20 cellular contexts compared by ENCODE assay signal in genomic region chrX:100316987-100317386, GRCh38.
DNase-seq lines count a peak whose midpoint lies in the region; ATAC-seq, FAIRE-seq and TF ChIP-seq lines count a peak whose summit lies in the region.
"Had no signal": no experiment of that assay in that cellular context is flagged by ENCODE, and none has a peak within 500 bp of the region (broad histone marks: within the 10 kb centered on the region; RNA-seq: fewer than 3 reads in every experiment).

No MANE protein-coding gene starts in this region.

- H3K27me3 ChIP-seq in left ventricle myocardium inferior (ENCODE audit: low read depth) (no peaks in the 10 kb centered on the region), pancreas (peaks cover 0 to 12% (median 0%) of the 10 kb centered on the region in 4 donors)
- H3K27me3 ChIP-seq: cardiac muscle cell, neutrophil had no signal

- TF ChIP-seq CTCF in left ventricle myocardium inferior (IDR thresholded peaks at IDR 0.05; ENCODE audit: borderline replicate concordance) = no peak
- TF ChIP-seq CTCF in fibroblast of mammary gland (conservative IDR thresholded peaks at IDR 0.05; ENCODE audit: control insufficient read depth, insufficient read depth, low read depth, low read length) = no peak
- no peak for TF ChIP-seq CTCF in pancreas (IDR thresholded peaks at IDR 0.05)

- H3K36me3 ChIP-seq in left ventricle myocardium inferior (no peaks in the 10 kb centered on the region), pancreas (no peaks in the 10 kb centered on the region)
- H3K36me3 ChIP-seq: cardiac muscle cell, neutrophil had no signal

- ATAC-seq in Right ventricle myocardium inferior (no peak), pancreas (no peak)
- ATAC-seq: CD8-positive, alpha-beta T cell; right cardiac atrium; T-cell had no signal

- H3K9me3 ChIP-seq in left ventricle myocardium inferior (replicated peaks) = no peaks in the 10 kb centered on the region
- H3K9me3 ChIP-seq in pancreas = no peaks in the 10 kb centered on the region
- H3K9me3 ChIP-seq: neutrophil had no signal

- H3K4me3 ChIP-seq in left ventricle myocardium inferior (no peak overlapping the region), fibroblast of mammary gland (ENCODE audit: control insufficient read depth, low read depth, low read length) (no peak overlapping the region), pancreas (no peak overlapping the region)
- H3K4me3 ChIP-seq: cardiac muscle cell had no signal

- H3K27ac ChIP-seq in left ventricle myocardium inferior (replicated peaks) (no peak overlapping the region), pancreas (no peak overlapping the region)
- H3K27ac ChIP-seq: cardiac muscle cell, neutrophil, RWPE1 had no signal

- H3K4me1 ChIP-seq in left ventricle myocardium inferior (no peaks in the 10 kb centered on the region), pancreas (no peaks in the 10 kb centered on the region)

- peak; percentile 10 for DNase-seq in left ventricle myocardium inferior
- DNase-seq in Right ventricle myocardium inferior (ENCODE audit: missing footprints) = no peak
- DNase-seq in NCI-H524 (lab: John Stamatoyannopoulos, UW) = peak; percentile 83 to 92
- peak; percentile 12 for DNase-seq in fibroblast of mammary gland (ENCODE audit: low read depth)
- DNase-seq in urothelium cell line (ENCODE audit: low spot score) = peak; percentile 23
- DNase-seq in GF-D8 (lab: John Stamatoyannopoulos, UW) = no peak
- DNase-seq in amniotic stem cell (lab: John Stamatoyannopoulos, UW) = no peak
- DNase-seq in pancreas = no peak
- DNase-seq: activated T-cell treated with anti-CD3 and anti-CD28 coated beads, Interleukin-2, amount 50 U/mL, for 24 hours; CD8-positive, alpha-beta T cell; HFFc6; hippocampal formation; kidney glomerular epithelial cell; NCI-H2081; stimulated activated CD4-positive, alpha-beta T cell treated with anti-CD3 and anti-CD28 coated beads, Interleukin-1b, Interleukin-23, amount 100 ng/mL, for 48 hours; T-cell had no signal

- FAIRE-seq in urothelium cell line (lab: Jason Lieb, UNC) (no peak), pancreas (lab: Jason Lieb, UNC) (no peak)

- intact Hi-C loops in left ventricle myocardium inferior (cut with micrococcal nuclease) (no loop called here), Right ventricle myocardium inferior (cut with DNase I) (no loop called here), pancreas (cut with DNase I) (no loop called here)

- WGBS in pancreas, 2 donors = 43 to 53% methylated on average over 3 of the region's 3 CpGs

Comparison
In these comparisons a context has a peak if more than half of its experiments do, and no peak if none do; other contexts are left out.
1. DNase-seq: peak in left ventricle myocardium inferior (single experiment), NCI-H524 (2 of 2), fibroblast of mammary gland (single experiment) and urothelium cell line (single experiment); none in Right ventricle myocardium inferior (single experiment), GF-D8 (single experiment), amniotic stem cell (single experiment) and pancreas (0 of 6).